In the genomic region with DNA sequence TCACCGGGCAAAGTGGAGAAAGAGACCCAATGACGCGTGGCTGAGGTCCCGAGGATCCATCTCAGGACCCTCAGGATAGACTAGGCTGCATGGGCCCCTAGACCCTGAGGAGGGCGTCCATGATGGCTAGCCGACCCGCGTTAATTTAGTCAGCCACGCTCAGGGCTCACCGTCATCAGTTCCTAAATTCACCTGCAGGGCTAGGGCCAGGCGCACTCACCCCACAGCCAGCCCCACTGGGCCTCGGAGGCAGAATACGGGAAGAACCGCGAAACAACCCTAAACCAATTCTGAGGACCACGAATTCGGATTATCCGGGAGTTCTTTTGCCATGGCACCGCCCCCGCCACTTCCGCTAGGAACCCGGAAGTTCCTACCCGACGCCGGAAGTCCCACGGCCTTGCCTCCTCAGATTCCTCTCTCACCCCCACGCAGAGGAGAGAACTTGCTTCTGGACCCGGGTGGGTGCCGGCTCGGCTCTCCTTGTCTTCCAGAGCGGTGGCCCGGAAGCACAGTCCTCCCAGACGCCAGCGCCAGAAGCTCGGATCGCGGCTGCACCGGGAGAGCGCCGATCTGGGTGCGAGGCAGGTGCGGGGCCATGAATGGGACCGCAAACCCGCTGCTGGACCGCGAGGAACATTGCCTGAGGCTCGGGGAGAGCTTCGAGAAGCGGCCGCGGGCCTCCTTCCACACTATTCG, we compare ENCODE assay signal across 8 cellular contexts. TPM values are rescaled to one million over a fixed set of nuclear protein-coding genes. Genes with fewer than 3 reads are reported as not detected.
A peak's percentile ranks its signal among the peaks of the same experiment; 100 is the strongest.
DNase-seq lines count a peak whose midpoint lies in the region; ATAC-seq and TF ChIP-seq lines count a peak whose summit lies in the region.

A gene (plus strand): TSS at position 417 of the 699 bp plus-strand sequence. CDS start 182 bp downstream, at position 599.
A gene with protein sequence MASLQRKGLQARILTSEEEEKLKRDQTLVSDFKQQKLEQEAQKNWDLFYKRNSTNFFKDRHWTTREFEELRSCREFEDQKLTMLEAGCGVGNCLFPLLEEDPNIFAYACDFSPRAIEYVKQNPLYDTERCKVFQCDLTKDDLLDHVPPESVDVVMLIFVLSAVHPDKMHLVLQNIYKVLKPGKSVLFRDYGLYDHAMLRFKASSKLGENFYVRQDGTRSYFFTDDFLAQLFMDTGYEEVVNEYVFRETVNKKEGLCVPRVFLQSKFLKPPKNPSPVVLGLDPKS (minus strand): TSS at position 363 of the 699 bp plus-strand sequence. CDS start 1,033 bp downstream, outside the sequence.

- 0% methylated on average over 51 to 52 of the region's 52 CpGs for WGBS in psoas muscle, 3 donors
- under 1% methylated on average over 52 of the region's 52 CpGs for WGBS in urinary bladder

- H3K27me3 ChIP-seq in left ventricle myocardium inferior (ENCODE audit: low read depth), result no peaks in the 10 kb centered on the region
- H3K27me3 ChIP-seq in psoas muscle (ENCODE audit: insufficient read depth in 3 of 3, low read length in 2 of 3), result no peaks in the 10 kb centered on the region

- H3K36me3 ChIP-seq in left ventricle myocardium inferior, result peaks cover 30% of the 10 kb centered on the region
- H3K36me3 ChIP-seq in psoas muscle (ENCODE audit: insufficient read depth in 1 of 2, low read depth in 1 of 2), result peaks cover 0 to 59% of the 10 kb centered on the region in 2 donors
- H3K36me3 ChIP-seq in urinary bladder (ENCODE audit: insufficient read depth), result peaks cover 4% of the 10 kb centered on the region

- H3K4me1 ChIP-seq in left ventricle myocardium inferior, result peaks cover 76% of the 10 kb centered on the region
- peaks cover 31% of the 10 kb centered on the region for H3K4me1 ChIP-seq in psoas muscle
- H3K4me1 ChIP-seq in urinary bladder (ENCODE audit: insufficient read depth), result no peaks in the 10 kb centered on the region

- no peaks in the 10 kb centered on the region for H3K9me3 ChIP-seq in left ventricle myocardium inferior (replicated peaks)
- no peaks in the 10 kb centered on the region for H3K9me3 ChIP-seq in psoas muscle

- peak; percentile 11 for TF ChIP-seq CTCF in GM12865 (IDR thresholded peaks at IDR 0.05; ENCODE audit: insufficient read depth, low read depth, low read length, missing control alignments)
- peak; percentile 42 for TF ChIP-seq CTCF in left ventricle myocardium inferior (IDR thresholded peaks at IDR 0.05; ENCODE audit: borderline replicate concordance)
- peak; percentile 14 for TF ChIP-seq CTCF in psoas muscle (IDR thresholded peaks at IDR 0.05)

- H3K27ac ChIP-seq in left ventricle myocardium inferior (replicated peaks) (peak within 1 kb of the TSS; percentile 84), psoas muscle (peak within 1 kb of the TSS; percentile 86), urinary bladder (ENCODE audit: low read depth) (peak within 1 kb of the TSS; percentile 72)

- intact Hi-C loops in left ventricle myocardium inferior (cut with micrococcal nuclease) (loop anchor here (10.0 kb wide), 1 partner anchor 127 kb away; no protein-coding TSS in a partner anchor), psoas muscle (cut with DNase I) (loop anchor here (2.0 to 5.0 kb wide), 2 partner anchors 125 to 129 kb away; no protein-coding TSS in a partner anchor)

- ATAC-seq in HG02610 (IDR thresholded peaks at IDR 0.05; ENCODE audit: unreplicated experiment) (peak; percentile 90), psoas muscle (peak; percentile 91 to 96 (median 94))

- peak within 1 kb of the TSS; percentile 95 for H3K4me3 ChIP-seq in GM12865 (ENCODE audit: low read depth, low read length)
- H3K4me3 ChIP-seq in left ventricle myocardium inferior, result peak within 1 kb of the TSS; percentile 96
- H3K4me3 ChIP-seq in psoas muscle, result peak within 1 kb of the TSS; percentile 80
- H3K4me3 ChIP-seq in urinary bladder (ENCODE audit: low read depth, low read length), result peak within 1 kb of the TSS; percentile 94

- DNase-seq in GM12865 (ENCODE audit: low read depth) (peak; percentile 88), NCI-H1105 (lab: John Stamatoyannopoulos, UW) (peak; percentile 14), T-helper 1 cell (peak; percentile 69 to 85 (median 79)), amniotic epithelial cell (ENCODE audit: low read depth) (peak; percentile 79), left ventricle myocardium inferior (peak; percentile 87), psoas muscle (peak; percentile 87 to 91)

RNA-seq across cellular contexts. Expression of the first gene that starts in this region (rescaled TPM):
- total RNA-seq in left ventricle myocardium inferior, result 7.6 TPM
- 10 to 100 TPM in 2 of 4 donors, 1 to 10 TPM in 2; 9.3 to 16.0 (median 9.8) TPM for total RNA-seq in psoas muscle
- 10 to 100 TPM in 1 of 3 donors, 1 to 10 TPM in 2; 5.0 to 17.9 (median 9.1) TPM for polyA plus RNA-seq in psoas muscle
- total RNA-seq in urinary bladder, result 10.9 TPM
- 10.6 TPM for polyA plus RNA-seq in urinary bladder

RNA-seq across cellular contexts. Expression of the second gene that starts in this region (rescaled TPM):
- total RNA-seq in left ventricle myocardium inferior (11.3 TPM), psoas muscle (1 to 10 TPM; 7.5 to 8.3 (median 8.1) TPM), urinary bladder (37.1 TPM)
- polyA plus RNA-seq in psoas muscle (10 to 100 TPM in 2 of 3 donors, 1 to 10 TPM in 1; 6.5 to 18.5 (median 14.3) TPM), urinary bladder (11.1 TPM)

Comparison
In these comparisons a context has a peak if more than half of its experiments do, and no peak if none do; other contexts are left out.
1. Peak in every context shown above with its lines: DNase-seq, ATAC-seq, H3K4me3 ChIP-seq and H3K27ac ChIP-seq.
2. DNase-seq: peak in every context shown above with its lines; median percentile 89 in psoas muscle; 88 in GM12865; 87 in left ventricle myocardium inferior; 79 in T-helper 1 cell; 79 in amniotic epithelial cell; 14 in NCI-H1105.